9 cellular contexts compared by ENCODE assay signal in the genomic region with DNA sequence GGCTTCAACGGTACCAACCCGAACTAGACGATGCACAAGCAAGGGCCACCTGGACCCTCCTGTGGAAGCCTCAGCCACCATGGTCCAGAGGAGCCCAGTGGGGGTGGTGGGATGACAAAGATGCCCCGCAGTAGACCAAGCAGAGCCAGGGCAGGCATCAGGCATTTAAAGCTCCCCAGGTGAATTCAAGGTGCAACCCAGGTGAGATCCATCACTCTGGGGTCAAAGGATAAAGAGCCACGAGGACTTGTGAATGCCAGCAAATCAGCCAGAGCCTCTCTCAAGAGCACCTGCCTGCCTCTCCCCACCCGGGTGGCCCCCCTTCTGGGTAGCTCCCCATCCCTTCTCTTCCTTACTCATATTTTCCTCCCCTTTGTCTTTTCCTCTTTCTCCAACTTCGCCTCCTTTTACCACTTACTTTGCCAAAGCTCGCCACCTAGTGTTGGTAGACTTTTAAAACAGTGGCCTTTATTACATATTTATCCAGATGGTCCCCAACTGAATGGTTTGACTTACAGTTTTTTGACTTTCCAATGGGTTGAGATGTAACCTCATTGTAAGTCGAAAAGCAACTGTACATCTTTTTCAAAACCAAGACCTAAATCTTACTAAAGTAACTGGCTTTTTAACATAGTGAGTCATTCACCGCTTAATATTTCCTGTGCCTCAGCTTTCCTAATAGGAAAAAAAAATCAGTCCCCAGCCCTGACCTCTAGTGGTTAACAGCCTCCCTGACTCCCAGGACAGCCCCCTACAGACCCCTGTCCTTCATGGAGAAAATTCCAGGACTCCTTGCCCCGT. TPM values are rescaled to one million over a fixed set of nuclear protein-coding genes. Genes with fewer than 3 reads are reported as not detected.
DNase-seq lines count a peak whose midpoint lies in the region; ATAC-seq and TF ChIP-seq lines count a peak whose summit lies in the region.
"Had no signal": no experiment of that assay in that cellular context is flagged by ENCODE, and none has a peak within 500 bp of the region (broad histone marks: within the 10 kb centered on the region; RNA-seq: fewer than 3 reads in every experiment).

No MANE protein-coding gene starts in this region.

- H3K4me3 ChIP-seq in GM12864 (ENCODE audit: low read depth, low read length) (no peak overlapping the region), astrocyte of the spinal cord (ENCODE audit: low read depth, low read length) (no peak overlapping the region), iPS DF 6.9 (ENCODE audit: low read length) (no peak overlapping the region), thoracic aorta (no peak overlapping the region)

- ATAC-seq in thoracic aorta (ENCODE audit: insufficient number of reproducible peaks, low FRiP score, low read depth) (no peak), GM19351 (IDR thresholded peaks at IDR 0.05; ENCODE audit: unreplicated experiment) (no peak), HG03159 (IDR thresholded peaks at IDR 0.05; ENCODE audit: unreplicated experiment) (no peak)
- ATAC-seq: left colon had no signal

- H3K4me1 ChIP-seq in iPS DF 6.9 (ENCODE audit: control insufficient read depth, insufficient read depth, low read length), result no peaks in the 10 kb centered on the region
- no peaks in the 10 kb centered on the region for H3K4me1 ChIP-seq in thoracic aorta (ENCODE audit: control insufficient read depth in 1 of 2, low read depth in 2 of 2)

- H3K36me3 ChIP-seq in iPS DF 6.9 (ENCODE audit: control insufficient read depth, insufficient read depth, low read length) (no peaks in the 10 kb centered on the region), thoracic aorta (no peaks in the 10 kb centered on the region)

- no peaks in the 10 kb centered on the region for H3K9me3 ChIP-seq in iPS DF 6.9 (ENCODE audit: control insufficient read depth, insufficient read depth, low read length)
- no peaks in the 10 kb centered on the region for H3K9me3 ChIP-seq in thoracic aorta

- H3K27ac ChIP-seq in iPS DF 6.9 (ENCODE audit: low read length) (no peak overlapping the region), thoracic aorta (no peak overlapping the region)

- DNase-seq in Ammon's horn (ENCODE audit: low spot score) (peak; percentile 67), GM12864 (ENCODE audit: low read depth) (no peak), NCI-H526 treated with DMSO at 0.1 percent for 48 hours (lab: John Stamatoyannopoulos, UW) (peak; percentile 29), astrocyte of the spinal cord (ENCODE audit: low read depth, low spot score) (peak; percentile 57), iPS DF 6.9 (ENCODE audit: low read depth, low spot score) (peak; percentile 63), thoracic aorta (ENCODE audit: low spot score) (no peak)

- H3K27me3 ChIP-seq in iPS DF 6.9 (ENCODE audit: control insufficient read depth, insufficient read depth, low read length), result no peaks in the 10 kb centered on the region
- H3K27me3 ChIP-seq in thoracic aorta (replicated peaks; ENCODE audit: insufficient read depth), result no peaks in the 10 kb centered on the region

- in situ Hi-C loops in astrocyte of the spinal cord (cut with HindIII; ENCODE audit: low sequenced_read_pairs), result no loop called here

- WGBS in iPS DF 6.9 (ENCODE audit: insufficient coverage, insufficient read length), result no CpG with 5 or more reads among the region's 11 CpGs

- TF ChIP-seq CTCF in GM12864 (IDR thresholded peaks at IDR 0.05; ENCODE audit: low read depth, low read length, missing control alignments), result peak; percentile 56
- TF ChIP-seq CTCF in astrocyte of the spinal cord (IDR thresholded peaks at IDR 0.05; ENCODE audit: low read depth, low read length), result peak; percentile 62
- TF ChIP-seq CTCF in thoracic aorta (IDR thresholded peaks at IDR 0.05), result peak; percentile 44

RNA-seq across cellular contexts. Expression of a gene that starts 18.8 kb away (rescaled TPM):
- total RNA-seq in thoracic aorta, result under 1 TPM; 0.27 to 0.78 TPM

RNA-seq across cellular contexts. Expression of a gene that starts 43.3 kb away (rescaled TPM):
- not detected for total RNA-seq in thoracic aorta

Comparison
In these comparisons a context has a peak if more than half of its experiments do, and no peak if none do; other contexts are left out.
1. DNase-seq: peak in Ammon's horn (single experiment), NCI-H526 treated with DMSO at 0.1 percent for 48 hours (single experiment), astrocyte of the spinal cord (single experiment) and iPS DF 6.9 (single experiment); none in GM12864 (single experiment) and thoracic aorta (single experiment).
2. Peak in every context shown above with its lines, with median percentiles within 50 percentile points of each other: CTCF ChIP-seq.